ENCODE assay signal across 1 cellular context in genomic region chr12:27014085-27014858, GRCh38.
TF ChIP-seq lines count a peak whose summit lies in the region.

TSS of gene TM7SF3 (minus strand) at chr12:27014384. CDS start at chr12:27014168, 216 bp downstream.

TF ChIP-seq in HepG2, 621 proteins besides CTCF, POLR2A, EP300 and RAD21 (continued from another document and continues in another):
- TF ChIP-seq ZNF414 (CRISPR knock-in tag; IDR thresholded peaks at IDR 0.05) (peak; percentile 70; the same call in 1 of the 2 replicates), ZNF691 (CRISPR knock-in tag; IDR thresholded peaks at IDR 0.05; ENCODE audit: borderline replicate concordance, low read depth) (peak; percentile 71; the same call in 1 of the 2 replicates), TFAP4 (IDR thresholded peaks at IDR 0.05; ENCODE audit: borderline replicate concordance, low read depth) (no peak; the same call in 1 of the 2 replicates), HIVEP1 (CRISPR knock-in tag; IDR thresholded peaks at IDR 0.05) (peak; percentile 59; the same call in 1 of the 2 replicates), MEIS2 (CRISPR knock-in tag; IDR thresholded peaks at IDR 0.05) (peak; percentile 89), ZNF709 (CRISPR knock-in tag; IDR thresholded peaks at IDR 0.05) (no peak), SP140L (CRISPR knock-in tag; IDR thresholded peaks at IDR 0.05; ENCODE audit: borderline replicate concordance) (no peak), CREB1 (IDR thresholded peaks at IDR 0.05) (peak; percentile 49; the same call in 1 of the 2 replicates), CREB1 (CRISPR knock-in tag; IDR thresholded peaks at IDR 0.05) (no peak), YEATS4 (CRISPR knock-in tag; IDR thresholded peaks at IDR 0.05; ENCODE audit: borderline replicate concordance) (peak; percentile 39; the same call in 1 of the 2 replicates), NR2C2 (CRISPR knock-in tag; IDR thresholded peaks at IDR 0.05; ENCODE audit: borderline replicate concordance) (peak; percentile 79), SRF (IDR thresholded peaks at IDR 0.05; ENCODE audit: low read depth, low read length) (no peak), ZNF326 (CRISPR knock-in tag; IDR thresholded peaks at IDR 0.05; ENCODE audit: borderline replicate concordance) (no peak), ZNF333 (CRISPR knock-in tag; IDR thresholded peaks at IDR 0.05; ENCODE audit: borderline replicate concordance) (peak; percentile 75; the same call in 1 of the 2 replicates), AHR (CRISPR knock-in tag; IDR thresholded peaks at IDR 0.05) (no peak), ZNF556 (CRISPR knock-in tag; IDR thresholded peaks at IDR 0.05; ENCODE audit: borderline replicate concordance) (peak; percentile 45; the same call in 1 of the 2 replicates), LCORL (IDR thresholded peaks at IDR 0.05) (no peak), LCORL (CRISPR knock-in tag; IDR thresholded peaks at IDR 0.05) (no peak; the same call in 1 of the 2 replicates), IKZF4 (CRISPR knock-in tag; IDR thresholded peaks at IDR 0.05; ENCODE audit: borderline replicate concordance, low read depth, not compliant biosample characterization) (peak; percentile 52), ZNF17 (CRISPR knock-in tag; IDR thresholded peaks at IDR 0.05) (no peak), ZSCAN12 (CRISPR knock-in tag; IDR thresholded peaks at IDR 0.05) (peak; percentile 66; the same call in 1 of the 2 replicates), BRD4 (CRISPR knock-in tag; IDR thresholded peaks at IDR 0.05) (no peak), CBX5 (CRISPR knock-in tag; IDR thresholded peaks at IDR 0.05; ENCODE audit: borderline replicate concordance) (no peak), CBX1 (IDR thresholded peaks at IDR 0.05; ENCODE audit: low read depth) (peak; percentile 66), ZNF160 (CRISPR knock-in tag; IDR thresholded peaks at IDR 0.05) (no peak), ZFP37 (CRISPR knock-in tag; IDR thresholded peaks at IDR 0.05; ENCODE audit: borderline replicate concordance) (0 out of 2 replicates have a peak, but pooled peaks have one; percentile 37), ZNF501 (CRISPR knock-in tag; IDR thresholded peaks at IDR 0.05) (peak; percentile 68), ZNF563 (CRISPR knock-in tag; IDR thresholded peaks at IDR 0.05) (peak; percentile 85), FOXA3 (CRISPR knock-in tag; IDR thresholded peaks at IDR 0.05) (peak; percentile 58), ZNF788 (CRISPR knock-in tag; IDR thresholded peaks at IDR 0.05; ENCODE audit: borderline replicate concordance) (peak; percentile 84), DNMT1 (CRISPR knock-in tag; IDR thresholded peaks at IDR 0.05) (peak; percentile 87)
- TF ChIP-seq, protein P1, sequence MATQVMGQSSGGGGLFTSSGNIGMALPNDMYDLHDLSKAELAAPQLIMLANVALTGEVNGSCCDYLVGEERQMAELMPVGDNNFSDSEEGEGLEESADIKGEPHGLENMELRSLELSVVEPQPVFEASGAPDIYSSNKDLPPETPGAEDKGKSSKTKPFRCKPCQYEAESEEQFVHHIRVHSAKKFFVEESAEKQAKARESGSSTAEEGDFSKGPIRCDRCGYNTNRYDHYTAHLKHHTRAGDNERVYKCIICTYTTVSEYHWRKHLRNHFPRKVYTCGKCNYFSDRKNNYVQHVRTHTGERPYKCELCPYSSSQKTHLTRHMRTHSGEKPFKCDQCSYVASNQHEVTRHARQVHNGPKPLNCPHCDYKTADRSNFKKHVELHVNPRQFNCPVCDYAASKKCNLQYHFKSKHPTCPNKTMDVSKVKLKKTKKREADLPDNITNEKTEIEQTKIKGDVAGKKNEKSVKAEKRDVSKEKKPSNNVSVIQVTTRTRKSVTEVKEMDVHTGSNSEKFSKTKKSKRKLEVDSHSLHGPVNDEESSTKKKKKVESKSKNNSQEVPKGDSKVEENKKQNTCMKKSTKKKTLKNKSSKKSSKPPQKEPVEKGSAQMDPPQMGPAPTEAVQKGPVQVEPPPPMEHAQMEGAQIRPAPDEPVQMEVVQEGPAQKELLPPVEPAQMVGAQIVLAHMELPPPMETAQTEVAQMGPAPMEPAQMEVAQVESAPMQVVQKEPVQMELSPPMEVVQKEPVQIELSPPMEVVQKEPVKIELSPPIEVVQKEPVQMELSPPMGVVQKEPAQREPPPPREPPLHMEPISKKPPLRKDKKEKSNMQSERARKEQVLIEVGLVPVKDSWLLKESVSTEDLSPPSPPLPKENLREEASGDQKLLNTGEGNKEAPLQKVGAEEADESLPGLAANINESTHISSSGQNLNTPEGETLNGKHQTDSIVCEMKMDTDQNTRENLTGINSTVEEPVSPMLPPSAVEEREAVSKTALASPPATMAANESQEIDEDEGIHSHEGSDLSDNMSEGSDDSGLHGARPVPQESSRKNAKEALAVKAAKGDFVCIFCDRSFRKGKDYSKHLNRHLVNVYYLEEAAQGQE (IDR thresholded peaks at IDR 0.05; ENCODE audit: borderline replicate concordance in 1 of 2, low read depth in 1 of 2, low read length in 2 of 2), result peak in 1 of 2 experiments; percentile 7; a peak in 1 of 4 replicates
- TF ChIP-seq, protein P2, sequence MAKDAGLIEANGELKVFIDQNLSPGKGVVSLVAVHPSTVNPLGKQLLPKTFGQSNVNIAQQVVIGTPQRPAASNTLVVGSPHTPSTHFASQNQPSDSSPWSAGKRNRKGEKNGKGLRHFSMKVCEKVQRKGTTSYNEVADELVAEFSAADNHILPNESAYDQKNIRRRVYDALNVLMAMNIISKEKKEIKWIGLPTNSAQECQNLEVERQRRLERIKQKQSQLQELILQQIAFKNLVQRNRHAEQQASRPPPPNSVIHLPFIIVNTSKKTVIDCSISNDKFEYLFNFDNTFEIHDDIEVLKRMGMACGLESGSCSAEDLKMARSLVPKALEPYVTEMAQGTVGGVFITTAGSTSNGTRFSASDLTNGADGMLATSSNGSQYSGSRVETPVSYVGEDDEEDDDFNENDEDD (CRISPR knock-in tag; IDR thresholded peaks at IDR 0.05; ENCODE audit: borderline replicate concordance), result peak; percentile 90; the same call in 1 of the 2 replicates
- TF ChIP-seq, protein P3, sequence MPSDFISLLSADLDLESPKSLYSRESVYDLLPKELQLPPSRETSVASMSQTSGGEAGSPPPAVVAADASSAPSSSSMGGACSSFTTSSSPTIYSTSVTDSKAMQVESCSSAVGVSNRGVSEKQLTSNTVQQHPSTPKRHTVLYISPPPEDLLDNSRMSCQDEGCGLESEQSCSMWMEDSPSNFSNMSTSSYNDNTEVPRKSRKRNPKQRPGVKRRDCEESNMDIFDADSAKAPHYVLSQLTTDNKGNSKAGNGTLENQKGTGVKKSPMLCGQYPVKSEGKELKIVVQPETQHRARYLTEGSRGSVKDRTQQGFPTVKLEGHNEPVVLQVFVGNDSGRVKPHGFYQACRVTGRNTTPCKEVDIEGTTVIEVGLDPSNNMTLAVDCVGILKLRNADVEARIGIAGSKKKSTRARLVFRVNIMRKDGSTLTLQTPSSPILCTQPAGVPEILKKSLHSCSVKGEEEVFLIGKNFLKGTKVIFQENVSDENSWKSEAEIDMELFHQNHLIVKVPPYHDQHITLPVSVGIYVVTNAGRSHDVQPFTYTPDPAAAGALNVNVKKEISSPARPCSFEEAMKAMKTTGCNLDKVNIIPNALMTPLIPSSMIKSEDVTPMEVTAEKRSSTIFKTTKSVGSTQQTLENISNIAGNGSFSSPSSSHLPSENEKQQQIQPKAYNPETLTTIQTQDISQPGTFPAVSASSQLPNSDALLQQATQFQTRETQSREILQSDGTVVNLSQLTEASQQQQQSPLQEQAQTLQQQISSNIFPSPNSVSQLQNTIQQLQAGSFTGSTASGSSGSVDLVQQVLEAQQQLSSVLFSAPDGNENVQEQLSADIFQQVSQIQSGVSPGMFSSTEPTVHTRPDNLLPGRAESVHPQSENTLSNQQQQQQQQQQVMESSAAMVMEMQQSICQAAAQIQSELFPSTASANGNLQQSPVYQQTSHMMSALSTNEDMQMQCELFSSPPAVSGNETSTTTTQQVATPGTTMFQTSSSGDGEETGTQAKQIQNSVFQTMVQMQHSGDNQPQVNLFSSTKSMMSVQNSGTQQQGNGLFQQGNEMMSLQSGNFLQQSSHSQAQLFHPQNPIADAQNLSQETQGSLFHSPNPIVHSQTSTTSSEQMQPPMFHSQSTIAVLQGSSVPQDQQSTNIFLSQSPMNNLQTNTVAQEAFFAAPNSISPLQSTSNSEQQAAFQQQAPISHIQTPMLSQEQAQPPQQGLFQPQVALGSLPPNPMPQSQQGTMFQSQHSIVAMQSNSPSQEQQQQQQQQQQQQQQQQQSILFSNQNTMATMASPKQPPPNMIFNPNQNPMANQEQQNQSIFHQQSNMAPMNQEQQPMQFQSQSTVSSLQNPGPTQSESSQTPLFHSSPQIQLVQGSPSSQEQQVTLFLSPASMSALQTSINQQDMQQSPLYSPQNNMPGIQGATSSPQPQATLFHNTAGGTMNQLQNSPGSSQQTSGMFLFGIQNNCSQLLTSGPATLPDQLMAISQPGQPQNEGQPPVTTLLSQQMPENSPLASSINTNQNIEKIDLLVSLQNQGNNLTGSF (CRISPR knock-in tag; IDR thresholded peaks at IDR 0.05), result peak; percentile 94
- TF ChIP-seq, protein P4, sequence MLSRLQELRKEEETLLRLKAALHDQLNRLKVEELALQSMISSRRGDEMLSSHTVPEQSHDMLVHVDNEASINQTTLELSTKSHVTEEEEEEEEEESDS (CRISPR knock-in tag; IDR thresholded peaks at IDR 0.05; ENCODE audit: borderline replicate concordance), result 0 out of 2 replicates have a peak, but pooled peaks have one; percentile 51
- TF ChIP-seq, protein P5, sequence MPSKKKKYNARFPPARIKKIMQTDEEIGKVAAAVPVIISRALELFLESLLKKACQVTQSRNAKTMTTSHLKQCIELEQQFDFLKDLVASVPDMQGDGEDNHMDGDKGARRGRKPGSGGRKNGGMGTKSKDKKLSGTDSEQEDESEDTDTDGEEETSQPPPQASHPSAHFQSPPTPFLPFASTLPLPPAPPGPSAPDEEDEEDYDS (CRISPR knock-in tag; IDR thresholded peaks at IDR 0.05), result peak; percentile 19; the same call in 1 of the 2 replicates
